ENCODE assay signal across 10 cellular contexts in genomic region chr9:127896395-127897193, GRCh38. TPM values are rescaled to one million over a fixed set of nuclear protein-coding genes. Genes with fewer than 3 reads are reported as not detected.
DNase-seq lines count a peak whose midpoint lies in the region; ATAC-seq, FAIRE-seq and TF ChIP-seq lines count a peak whose summit lies in the region.
"Had no signal": no experiment of that assay in that cellular context is flagged by ENCODE, and none has a peak within 500 bp of the region (broad histone marks: within the 10 kb centered on the region; RNA-seq: fewer than 3 reads in every experiment).

No MANE protein-coding gene starts in this region.

- H3K27ac ChIP-seq in lower lobe of right lung (peak overlapping the region; percentile 91), subcutaneous abdominal adipose tissue (ENCODE audit: low read depth, low read length) (peak overlapping the region; percentile 99), PC-3 (ENCODE audit: low read length) (no peak overlapping the region)
- H3K27ac ChIP-seq: SK-N-MC had no signal

- H2AFZ ChIP-seq in PC-3 (ENCODE audit: low read length): no peak overlapping the region

- H3K9me3 ChIP-seq in lower lobe of right lung: no peaks in the 10 kb centered on the region
- peaks cover 0 to 12% (median 10%) of the 10 kb centered on the region in 5 donors for H3K9me3 ChIP-seq in subcutaneous abdominal adipose tissue (ENCODE audit: control insufficient read depth in 5 of 5, low read length in 5 of 5)
- no peaks in the 10 kb centered on the region for H3K9me3 ChIP-seq in PC-3 (ENCODE audit: low read length)

- ATAC-seq in lower lobe of right lung (no peak), PC-3 (no peak)

- H3K9me2 ChIP-seq in PC-3 (replicated peaks; ENCODE audit: low read length): no peaks in the 10 kb centered on the region

- H3K79me2 ChIP-seq in PC-3 (ENCODE audit: low read length): no peaks in the 10 kb centered on the region

- peaks cover 48% of the 10 kb centered on the region for H3K36me3 ChIP-seq in lower lobe of right lung
- peaks cover 7 to 45% (median 44%) of the 10 kb centered on the region in 5 donors for H3K36me3 ChIP-seq in subcutaneous abdominal adipose tissue (ENCODE audit: control insufficient read depth in 5 of 5, insufficient read depth in 5 of 5, low read length in 5 of 5)
- peaks cover 38% of the 10 kb centered on the region for H3K36me3 ChIP-seq in PC-3 (ENCODE audit: low read depth, low read length)

- no peaks in the 10 kb centered on the region for H3K27me3 ChIP-seq in lower lobe of right lung (ENCODE audit: low read depth)
- no peaks in the 10 kb centered on the region for H3K27me3 ChIP-seq in subcutaneous abdominal adipose tissue (ENCODE audit: control insufficient read depth in 5 of 5, insufficient read depth in 4 of 5, low read length in 5 of 5)
- H3K27me3 ChIP-seq in PC-3 (ENCODE audit: low read length): no peaks in the 10 kb centered on the region

- no peak for TF ChIP-seq CTCF in HFF-Myc (IDR thresholded peaks at IDR 0.05; ENCODE audit: low read depth, low read length, missing control alignments)
- no peak for TF ChIP-seq CTCF in choroid plexus epithelial cell (conservative IDR thresholded peaks at IDR 0.05; ENCODE audit: low read depth, low read length)
- no peak for TF ChIP-seq CTCF in lower lobe of right lung (IDR thresholded peaks at IDR 0.05)
- TF ChIP-seq CTCF in PC-3 (conservative IDR thresholded peaks at IDR 0.05; ENCODE audit: low read depth, low read length): no peak

- no TSS peak for BruUV-seq in PC-3 (replicated peaks; lab: Mats Ljungman, UMichigan)

- H3K4me2 ChIP-seq in PC-3 (ENCODE audit: low read length): no peak overlapping the region

- H3K4me1 ChIP-seq in lower lobe of right lung (peaks cover 41% of the 10 kb centered on the region), subcutaneous abdominal adipose tissue (ENCODE audit: control insufficient read depth in 5 of 5, insufficient read depth in 5 of 5, low read length in 5 of 5) (peaks cover 16 to 41% (median 38%) of the 10 kb centered on the region in 5 donors), PC-3 (ENCODE audit: insufficient read depth, low read length) (peaks cover 5% of the 10 kb centered on the region; the same call in 1 of the 2 replicates)

- POLR2A ChIA-PET in PC-3 (lab: Charles Lee; ENCODE audit: unreplicated experiment): no interaction called here

- DNase-seq in HFF-Myc (ENCODE audit: extremely low read depth, low read depth) (no peak), choroid plexus epithelial cell (ENCODE audit: low read depth) (no peak), lower lobe of right lung (no peak), SHP77 treated with DMSO at 0.1 percent for 48 hours (lab: John Stamatoyannopoulos, UW) (no peak), RCC 7860 (ENCODE audit: low spot score) (no peak), PC-3 (no peak)
- no peak for DNase-seq in activated CD4-positive, CD25-positive, alpha-beta regulatory T cell (lab: John Stamatoyannopoulos, UW)
- DNase-seq: activated CD4-positive, alpha-beta memory T cell treated with anti-CD3 and anti-CD28 coated beads, Interleukin-2, amount 10 ng/mL, durations not matched to agents 7 days and 5 days had no signal

- no peak for FAIRE-seq in RCC 7860 (lab: Jason Lieb, UNC)

- H3K9ac ChIP-seq in subcutaneous abdominal adipose tissue (ENCODE audit: low read length in 5 of 5) (peak overlapping the region in 4 of 5 donors; percentile 41 to 72 (median 60)), PC-3 (ENCODE audit: low read length) (no peak overlapping the region)

- CTCF ChIA-PET in PC-3 (lab: Charles Lee): no interaction called here

- no peaks in the 10 kb centered on the region for H4K20me1 ChIP-seq in PC-3 (ENCODE audit: low read length)

- no peaks in the 10 kb centered on the region for H3F3A ChIP-seq in PC-3 (ENCODE audit: low read length, unreplicated experiment)

- H3K4me3 ChIP-seq in HFF-Myc (replicated peaks; ENCODE audit: low read depth, low read length) (peak overlapping the region; percentile 93; the same call in 1 of the 2 replicates), choroid plexus epithelial cell (ENCODE audit: low read depth, low read length) (peak overlapping the region; percentile 42), lower lobe of right lung (peak overlapping the region; percentile 99), subcutaneous abdominal adipose tissue (ENCODE audit: low read depth in 1 of 5, low read length in 5 of 5) (peak overlapping the region; percentile 46 to 72 (median 57)), PC-3 (ENCODE audit: low read length) (no peak overlapping the region)
- H3K4me3 ChIP-seq: SK-N-MC had no signal

- intact Hi-C loops in lower lobe of right lung (cut with DNase I): no loop called here
- intact Hi-C loops in PC-3 (cut with micrococcal nuclease): no loop called here

RNA-seq across cellular contexts. Expression of gene ST6GALNAC6, which starts 2.8 kb away (rescaled TPM):
- total RNA-seq in lower lobe of right lung (82.0 TPM), PC-3 (2014; rRNA removed) (8.5 and 14.5 TPM in 2 replicates)

RNA-seq across cellular contexts. Expression of gene AK1, which starts 19.1 kb away (rescaled TPM):
- 185 TPM for total RNA-seq in lower lobe of right lung
- total RNA-seq in PC-3 (2014; rRNA removed): 79.1 and 105 TPM in 2 replicates

RNA-seq across cellular contexts. Expression of gene ST6GALNAC4, which starts 20.2 kb away (rescaled TPM):
- 45.6 TPM for total RNA-seq in lower lobe of right lung
- total RNA-seq in PC-3 (2014; rRNA removed): 26.9 and 27.8 TPM in 2 replicates

RNA-seq across cellular contexts. Expression of gene PIP5KL1, which starts 34.0 kb away (rescaled TPM):
- total RNA-seq in lower lobe of right lung (11.5 TPM), PC-3 (2014; rRNA removed) (5.1 and 5.4 TPM in 2 replicates)

RNA-seq across cellular contexts. Expression of gene DPM2, which starts 41.1 kb away (rescaled TPM):
- total RNA-seq in lower lobe of right lung (33.7 TPM), PC-3 (2014; rRNA removed) (32.0 and 33.0 TPM in 2 replicates)
